8 cellular contexts compared by ENCODE assay signal in the genomic region with DNA sequence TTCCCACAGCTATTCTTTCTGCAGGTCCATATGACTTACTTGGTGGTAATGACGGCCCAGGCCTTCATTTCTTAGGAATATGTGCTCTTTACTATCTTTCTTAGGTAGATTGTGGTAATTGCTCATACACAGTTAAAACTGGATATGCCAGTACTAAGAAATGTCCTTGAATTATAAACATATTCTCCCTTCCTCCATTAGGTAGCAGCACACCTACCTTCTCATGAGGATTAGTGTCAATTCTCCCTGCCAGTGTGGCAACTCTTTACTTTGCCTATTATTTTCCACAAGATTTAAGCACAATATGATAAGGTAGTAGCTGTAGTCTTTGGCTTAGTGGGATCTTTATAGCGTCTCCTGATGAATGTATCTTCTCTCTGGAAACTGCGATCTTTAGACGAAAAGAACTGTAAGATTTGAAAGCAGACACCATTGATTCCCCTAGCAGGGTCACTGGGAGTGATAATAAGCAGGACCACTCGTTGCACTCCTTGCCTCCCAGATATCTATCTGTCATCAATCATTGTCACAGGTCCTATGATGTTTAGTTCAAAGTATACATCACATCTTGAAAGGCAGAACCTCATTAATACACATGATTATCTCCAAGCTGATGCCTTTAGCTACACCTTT.
DNase-seq lines count a peak whose midpoint lies in the region; ATAC-seq, FAIRE-seq and TF ChIP-seq lines count a peak whose summit lies in the region.

No MANE protein-coding gene starts in this region.

- H3K4me1 ChIP-seq in endothelial cell of umbilical vein (ENCODE audit: control insufficient read depth, extremely low read depth, insufficient read depth, low read length) (no peaks in the 10 kb centered on the region), upper lobe of left lung (no peaks in the 10 kb centered on the region), tibial artery (no peaks in the 10 kb centered on the region)

- DNase-seq in GM18507 (ENCODE audit: extremely low spot score, insufficient read length, low read depth) = no peak
- DNase-seq in H4 (ENCODE audit: low spot score) = peak; percentile 25
- peak; percentile 4 for DNase-seq in LNCaP clone FGC (ENCODE audit: low read depth)
- peak; percentile 44 for DNase-seq in endothelial cell of umbilical vein (ENCODE audit: low read depth, low spot score)
- no peak for DNase-seq in upper lobe of left lung
- no peak for DNase-seq in MV-4-11 (lab: John Stamatoyannopoulos, UW)
- no peak for DNase-seq in tibial artery

- H3K4me3 ChIP-seq in LNCaP clone FGC (ENCODE audit: low read depth, low read length) (no peak overlapping the region), endothelial cell of umbilical vein (replicated peaks in 1 of 3; ENCODE audit: insufficient read depth in 1 of 3, low read depth in 1 of 3, low read length in 3 of 3) (no peak overlapping the region), upper lobe of left lung (no peak overlapping the region), tibial artery (no peak overlapping the region)

- H3K79me2 ChIP-seq in endothelial cell of umbilical vein (ENCODE audit: control insufficient read depth, insufficient read depth, low read length) = no peaks in the 10 kb centered on the region

- H3K27ac ChIP-seq in endothelial cell of umbilical vein (ENCODE audit: insufficient read depth, low read depth, low read length) = no peak overlapping the region
- no peak overlapping the region for H3K27ac ChIP-seq in upper lobe of left lung
- H3K27ac ChIP-seq in tibial artery = no peak overlapping the region

- TF ChIP-seq POLR2A in endothelial cell of umbilical vein (IDR thresholded peaks at IDR 0.05; ENCODE audit: low read depth, low read length) = no peak
- no peak for TF ChIP-seq POLR2A in upper lobe of left lung (IDR thresholded peaks at IDR 0.05)

- intact Hi-C loops in endothelial cell of umbilical vein (cut with micrococcal nuclease) (no loop called here), tibial artery (cut with DNase I; ENCODE audit: low total_unique reads) (no loop called here)

- dilution Hi-C loops in endothelial cell of umbilical vein (cut with MboI; ENCODE audit: extremely low pct_ligation_motif_present, low sequenced_read_pairs) = no loop called here

- POLR2A ChIA-PET in endothelial cell of umbilical vein (lab: Charles Lee) = no interaction called here

- no peak overlapping the region for H3K4me2 ChIP-seq in endothelial cell of umbilical vein (ENCODE audit: insufficient read depth, low read length)

- CTCF ChIA-PET in endothelial cell of umbilical vein (lab: Charles Lee) = interaction anchor here (0.8 to 1.6 kb wide), 6 partner anchors 10 to 974 kb away, joined by 3 to 4 read pairs (median 3); no protein-coding TSS in a partner anchor

- peak; percentile 42 to 64 for ATAC-seq in upper lobe of left lung (ENCODE audit: low FRiP score in 2 of 2)
- no peak for ATAC-seq in activated CD4-positive, CD25-positive, alpha-beta regulatory T cell treated with anti-CD3 and anti-CD28 coated beads, Interleukin-2, amount 50 U/mL, for 24 hours

- peaks cover 2% of the 10 kb centered on the region for H3K9me1 ChIP-seq in endothelial cell of umbilical vein (replicated peaks; ENCODE audit: control insufficient read depth, extremely low read depth, insufficient read depth, low read length)

- no peaks in the 10 kb centered on the region for H4K20me1 ChIP-seq in endothelial cell of umbilical vein (replicated peaks; ENCODE audit: control insufficient read depth, extremely low read depth, insufficient read depth, low read length)

- WGBS in upper lobe of left lung, 2 donors = 64 to 73% methylated on average over 5 of the region's 5 CpGs

- TF ChIP-seq EP300 in upper lobe of left lung (IDR thresholded peaks at IDR 0.05) = no peak

- TF ChIP-seq CTCF in LNCaP clone FGC (IDR thresholded peaks at IDR 0.05; ENCODE audit: control insufficient read depth, extremely low read depth, insufficient read depth) = peak; percentile 51
- TF ChIP-seq CTCF in endothelial cell of umbilical vein (IDR thresholded peaks at IDR 0.05; ENCODE audit: extremely low read depth in 1 of 2, insufficient read depth in 1 of 2, low read depth in 1 of 2, low read length in 2 of 2) = peak; percentile 24 to 49
- TF ChIP-seq CTCF in upper lobe of left lung (IDR thresholded peaks at IDR 0.05) = peak in 4 of 6 experiments; percentile 14 to 48 (median 26)
- peak in 1 of 2 experiments; percentile 19 for TF ChIP-seq CTCF in tibial artery (IDR thresholded peaks at IDR 0.05)

- BruUV-seq in endothelial cell of umbilical vein (replicated peaks; lab: Mats Ljungman, UMichigan) = no TSS peak

- H2AFZ ChIP-seq in endothelial cell of umbilical vein (ENCODE audit: low read depth, low read length) = no peak overlapping the region

- H3K27me3 ChIP-seq in endothelial cell of umbilical vein (ENCODE audit: control insufficient read depth in 2 of 2, insufficient read depth in 2 of 2, low read length in 2 of 2) = no peaks in the 10 kb centered on the region
- no peaks in the 10 kb centered on the region for H3K27me3 ChIP-seq in upper lobe of left lung
- H3K27me3 ChIP-seq in tibial artery = no peaks in the 10 kb centered on the region

- no peaks in the 10 kb centered on the region for H3K9me3 ChIP-seq in endothelial cell of umbilical vein (replicated peaks; ENCODE audit: control insufficient read depth, insufficient read depth, low read length)
- no peaks in the 10 kb centered on the region for H3K9me3 ChIP-seq in upper lobe of left lung
- no peaks in the 10 kb centered on the region for H3K9me3 ChIP-seq in tibial artery

- no peak overlapping the region for H3K9ac ChIP-seq in endothelial cell of umbilical vein (replicated peaks; ENCODE audit: extremely low read depth, insufficient read depth, low read length)

- FAIRE-seq in GM18507 (lab: Jason Lieb, UNC) = peak; percentile 78
- peak; percentile 72 for FAIRE-seq in endothelial cell of umbilical vein (lab: Jason Lieb, UNC)

- H3K36me3 ChIP-seq in endothelial cell of umbilical vein (ENCODE audit: control insufficient read depth in 2 of 2, extremely low read depth in 1 of 2, insufficient read depth in 2 of 2, low read length in 2 of 2) (no peaks in the 10 kb centered on the region), upper lobe of left lung (no peaks in the 10 kb centered on the region), tibial artery (no peaks in the 10 kb centered on the region)

TF ChIP-seq in endothelial cell of umbilical vein, 7 proteins besides CTCF, POLR2A, EP300 and RAD21:
- TF ChIP-seq JUN (IDR thresholded peaks at IDR 0.05; ENCODE audit: borderline replicate concordance, insufficient read depth, insufficient read length, low read depth) = no peak
- TF ChIP-seq MYC (IDR thresholded peaks at IDR 0.05; ENCODE audit: low read depth, low read length) = no peak
- TF ChIP-seq EZH2 (IDR thresholded peaks at IDR 0.05; ENCODE audit: borderline replicate concordance, low read depth, low read length, severe bottlenecking) = no peak
- no peak for TF ChIP-seq FOS (IDR thresholded peaks at IDR 0.05; ENCODE audit: borderline replicate concordance, insufficient read depth, low read length)
- no peak for TF ChIP-seq POLR2AphosphoS5 (IDR thresholded peaks at IDR 0.05; ENCODE audit: insufficient read depth, low read depth, low read length)
- no peak for TF ChIP-seq MAX (IDR thresholded peaks at IDR 0.05; ENCODE audit: insufficient read depth, insufficient read length)

Comparison
In these comparisons a context has a peak if more than half of its experiments do, and no peak if none do; other contexts are left out.
1. DNase-seq: peak in H4 (single experiment), LNCaP clone FGC (single experiment) and endothelial cell of umbilical vein (single experiment); none in GM18507 (single experiment), upper lobe of left lung (0 of 2), MV-4-11 (single experiment) and tibial artery (0 of 2).
2. ATAC-seq: peak in upper lobe of left lung (2 of 2); none in activated CD4-positive, CD25-positive, alpha-beta regulatory T cell treated with anti-CD3 and anti-CD28 coated beads, Interleukin-2, amount 50 U/mL, for 24 hours (0 of 2).